Comparison of ENCODE assay signal across 8 cellular contexts in the genomic region with DNA sequence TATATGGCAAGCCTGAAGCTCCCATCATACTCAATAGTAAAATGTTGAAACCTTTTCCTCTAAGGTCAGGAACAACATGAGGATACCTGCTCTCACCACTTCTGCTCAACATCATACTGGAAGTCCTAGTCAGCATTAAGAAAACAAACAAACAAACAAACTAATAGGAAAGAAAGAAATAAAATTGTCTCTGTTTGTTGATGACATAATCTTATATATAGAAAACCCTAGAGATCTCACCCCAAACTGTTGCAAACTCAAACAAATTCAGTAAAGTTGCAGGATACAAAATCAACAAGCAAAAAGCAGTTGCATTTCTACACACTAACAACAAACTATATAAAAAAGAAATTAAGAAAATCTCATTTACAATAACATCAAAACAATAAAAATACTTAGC. TPM values are rescaled to one million over a fixed set of nuclear protein-coding genes. Genes with fewer than 3 reads are reported as not detected.
"Had no signal": no experiment of that assay in that cellular context is flagged by ENCODE, and none has a peak within 500 bp of the region (broad histone marks: within the 10 kb centered on the region; RNA-seq: fewer than 3 reads in every experiment).

No MANE protein-coding gene starts in this region.

- ATAC-seq: GM12878 had no signal

- FAIRE-seq: G401.6, GM12878, GM12891, GM12892, GM19239 had no signal

- H3K4me3 ChIP-seq: GM12878 had no signal

- DNase-seq: GDM1, GF-D8 had no signal

RNA-seq across cellular contexts. Expression of a gene that starts 20.5 kb away (rescaled TPM):
- total RNA-seq: G401, GM12878 had no signal
- polyA plus RNA-seq: GM12878 had no signal

RNA-seq across cellular contexts. Expression of a gene that starts 54.2 kb away (rescaled TPM):
- total RNA-seq: G401, GM12878 had no signal
